Comparison of ENCODE assay signal across 8 cellular contexts in the genomic region with DNA sequence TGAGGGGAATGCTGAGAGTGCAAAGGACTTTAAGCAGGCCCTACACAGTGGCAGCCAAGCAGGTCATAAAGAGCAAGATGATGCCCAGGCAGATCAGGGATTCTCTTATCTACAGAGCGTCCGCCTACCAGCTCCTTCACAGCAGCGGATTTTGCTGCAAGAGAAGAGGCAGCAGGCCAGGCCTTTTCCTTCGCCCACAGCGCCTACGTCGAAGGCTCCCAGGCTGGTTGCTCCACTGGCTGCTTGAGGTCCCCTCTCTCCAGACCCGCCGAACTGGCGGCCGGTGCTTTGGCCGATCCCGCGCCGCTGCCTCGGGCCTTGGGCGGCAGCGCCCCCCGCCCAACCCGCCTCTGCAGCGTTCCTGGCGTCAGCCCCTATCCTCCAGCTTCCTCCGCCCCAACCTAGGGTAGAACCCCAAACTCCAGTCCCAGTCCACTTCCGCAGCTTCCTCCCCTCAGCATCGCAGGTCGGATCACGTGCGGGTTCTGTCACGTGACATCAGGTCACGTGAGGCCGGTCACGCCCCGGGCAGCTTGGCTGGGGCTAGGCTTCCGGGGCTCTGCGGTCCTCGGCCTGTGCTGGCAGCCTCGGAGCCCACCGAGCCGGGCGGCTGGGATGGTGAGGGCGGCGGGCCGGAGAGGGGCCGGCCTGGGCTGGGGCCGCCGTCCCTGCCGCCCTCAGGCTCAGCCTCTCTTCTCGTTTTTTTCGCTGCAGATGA. TPM values are rescaled to one million over a fixed set of nuclear protein-coding genes. Genes with fewer than 3 reads are reported as not detected.
DNase-seq lines count a peak whose midpoint lies in the region; ATAC-seq and TF ChIP-seq lines count a peak whose summit lies in the region.
"Not testable (repeated sequence)": the region's sequence is repeated elsewhere in the genome, so short reads cannot be mapped to it uniquely, and the experiment has no call there.

A gene with protein sequence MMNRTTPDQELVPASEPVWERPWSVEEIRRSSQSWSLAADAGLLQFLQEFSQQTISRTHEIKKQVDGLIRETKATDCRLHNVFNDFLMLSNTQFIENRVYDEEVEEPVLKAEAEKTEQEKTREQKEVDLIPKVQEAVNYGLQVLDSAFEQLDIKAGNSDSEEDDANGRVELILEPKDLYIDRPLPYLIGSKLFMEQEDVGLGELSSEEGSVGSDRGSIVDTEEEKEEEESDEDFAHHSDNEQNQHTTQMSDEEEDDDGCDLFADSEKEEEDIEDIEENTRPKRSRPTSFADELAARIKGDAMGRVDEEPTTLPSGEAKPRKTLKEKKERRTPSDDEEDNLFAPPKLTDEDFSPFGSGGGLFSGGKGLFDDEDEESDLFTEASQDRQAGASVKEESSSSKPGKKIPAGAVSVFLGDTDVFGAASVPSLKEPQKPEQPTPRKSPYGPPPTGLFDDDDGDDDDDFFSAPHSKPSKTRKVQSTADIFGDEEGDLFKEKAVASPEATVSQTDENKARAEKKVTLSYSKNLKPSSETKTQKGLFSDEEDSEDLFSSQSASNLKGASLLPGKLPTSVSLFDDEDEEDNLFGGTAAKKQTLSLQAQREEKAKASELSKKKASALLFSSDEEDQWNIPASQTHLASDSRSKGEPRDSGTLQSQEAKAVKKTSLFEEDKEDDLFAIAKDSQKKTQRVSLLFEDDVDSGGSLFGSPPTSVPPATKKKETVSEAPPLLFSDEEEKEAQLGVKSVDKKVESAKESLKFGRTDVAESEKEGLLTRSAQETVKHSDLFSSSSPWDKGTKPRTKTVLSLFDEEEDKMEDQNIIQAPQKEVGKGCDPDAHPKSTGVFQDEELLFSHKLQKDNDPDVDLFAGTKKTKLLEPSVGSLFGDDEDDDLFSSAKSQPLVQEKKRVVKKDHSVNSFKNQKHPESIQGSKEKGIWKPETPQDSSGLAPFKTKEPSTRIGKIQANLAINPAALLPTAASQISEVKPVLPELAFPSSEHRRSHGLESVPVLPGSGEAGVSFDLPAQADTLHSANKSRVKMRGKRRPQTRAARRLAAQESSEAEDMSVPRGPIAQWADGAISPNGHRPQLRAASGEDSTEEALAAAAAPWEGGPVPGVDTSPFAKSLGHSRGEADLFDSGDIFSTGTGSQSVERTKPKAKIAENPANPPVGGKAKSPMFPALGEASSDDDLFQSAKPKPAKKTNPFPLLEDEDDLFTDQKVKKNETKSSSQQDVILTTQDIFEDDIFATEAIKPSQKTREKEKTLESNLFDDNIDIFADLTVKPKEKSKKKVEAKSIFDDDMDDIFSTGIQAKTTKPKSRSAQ (N-terminal part only) (plus strand): TSS at position 564 of the 718 bp plus-strand sequence. CDS start 52 bp downstream, at position 616.

- CTCF ChIA-PET in A673 (lab: Charles Lee); WTC11 (lab: Charles Lee): not testable (repeated sequence)

- not testable (repeated sequence) for H3K36me3 Mint-ChIP-seq in WTC11

- peak within 1 kb of the TSS; percentile 71 for H3K4me3 Mint-ChIP-seq in WTC11

- H3K27me3 ChIP-seq in A673 (replicated peaks; ENCODE audit: insufficient read depth, low read depth, low read length, poor library complexity); breast epithelium; iPS-15b (ENCODE audit: control insufficient read depth, insufficient read depth, low read length): not testable (repeated sequence)

- POLR2A ChIA-PET in A673 (lab: Charles Lee; ENCODE audit: low non-redundant PET); WTC11 (lab: Charles Lee): not testable (repeated sequence)

- BruUV-seq in A673 (replicated peaks; lab: Mats Ljungman, UMichigan): TSS peak; percentile 86

- not testable (repeated sequence) for TF ChIP-seq CTCF in A673 (conservative IDR thresholded peaks at IDR 0.05; ENCODE audit: low read depth, low read length); WTC11 (IDR thresholded peaks at IDR 0.05); breast epithelium (IDR thresholded peaks at IDR 0.05)

- peak; percentile 86 for DNase-seq in A673 (ENCODE audit: low spot score)
- peak; percentile 45 for DNase-seq in NCI-H2227 treated with DMSO at 0.1 percent for 48 hours (lab: John Stamatoyannopoulos, UW)
- peak; percentile 94 for DNase-seq in WTC11 (ENCODE audit: low spot score)
- peak; percentile 92 to 97 for DNase-seq in breast epithelium (ENCODE audit: low spot score in 2 of 2)
- peak; percentile 4 for DNase-seq in skeletal muscle cell (ENCODE audit: low read depth)

- H3K9me3 ChIP-seq in A673 (ENCODE audit: low read depth, low read length, poor library complexity, severe bottlenecking); breast epithelium; iPS-15b (ENCODE audit: control insufficient read depth, insufficient read depth, low read length): not testable (repeated sequence)

- not testable (repeated sequence) for H3K27me3 Mint-ChIP-seq in WTC11 (ENCODE audit: low read depth)

- H3K9me3 Mint-ChIP-seq in WTC11: not testable (repeated sequence)

- ATAC-seq in GM18873 (IDR thresholded peaks at IDR 0.05; ENCODE audit: low FRiP score, unreplicated experiment) (peak; percentile 90), HG03103 (IDR thresholded peaks at IDR 0.05; ENCODE audit: low read depth, unreplicated experiment) (peak; percentile 91), WTC11 (peak; percentile 89)

- not testable (repeated sequence) for H3K4me1 Mint-ChIP-seq in WTC11

- H3K4me3 ChIP-seq in A673 (ENCODE audit: low read depth, low read length, poor library complexity, severe bottlenecking) (peak within 1 kb of the TSS; percentile 66), breast epithelium (peak within 1 kb of the TSS; percentile 64 to 86 (median 75)), iPS-15b (ENCODE audit: low read depth, low read length) (peak within 1 kb of the TSS; percentile 62), skeletal muscle cell (ENCODE audit: low read depth, low read length) (peak within 1 kb of the TSS; percentile 69)

- peak within 1 kb of the TSS; percentile 37 for H3K27ac ChIP-seq in A673 (ENCODE audit: low read depth, low read length, poor library complexity, severe bottlenecking)
- peak within 1 kb of the TSS; percentile 82 to 86 for H3K27ac ChIP-seq in breast epithelium

- not testable (repeated sequence) for H3K36me3 ChIP-seq in A673 (ENCODE audit: insufficient read depth, low read length, poor library complexity, severe bottlenecking); breast epithelium; iPS-15b (ENCODE audit: control insufficient read depth, insufficient read depth, low read length)

- not testable (repeated sequence) for H3K4me1 ChIP-seq in A673 (ENCODE audit: insufficient read depth, low read length, poor library complexity, severe bottlenecking); breast epithelium; iPS-15b (ENCODE audit: control insufficient read depth, insufficient read depth, low read length)

- not testable (repeated sequence) for H3K27ac Mint-ChIP-seq in WTC11

- not testable (repeated sequence) for TF ChIP-seq POLR2A in breast epithelium (IDR thresholded peaks at IDR 0.05)

- H3K9ac ChIP-seq in iPS-15b (ENCODE audit: low read depth, low read length): peak within 1 kb of the TSS; percentile 60

- intact Hi-C loops in A673 (cut with micrococcal nuclease; ENCODE audit: unreplicated experiment); breast epithelium (cut with DNase I; ENCODE audit: low total_unique reads): not testable (repeated sequence)

TF ChIP-seq in WTC11, 78 proteins besides CTCF, POLR2A, EP300 and RAD21 (continues in another document):
- TF ChIP-seq, protein P1, sequence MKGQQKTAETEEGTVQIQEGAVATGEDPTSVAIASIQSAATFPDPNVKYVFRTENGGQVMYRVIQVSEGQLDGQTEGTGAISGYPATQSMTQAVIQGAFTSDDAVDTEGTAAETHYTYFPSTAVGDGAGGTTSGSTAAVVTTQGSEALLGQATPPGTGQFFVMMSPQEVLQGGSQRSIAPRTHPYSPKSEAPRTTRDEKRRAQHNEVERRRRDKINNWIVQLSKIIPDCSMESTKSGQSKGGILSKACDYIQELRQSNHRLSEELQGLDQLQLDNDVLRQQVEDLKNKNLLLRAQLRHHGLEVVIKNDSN (CRISPR knock-in tag; IDR thresholded peaks at IDR 0.05): peak; percentile 97
- TF ChIP-seq ETV6 (CRISPR knock-in tag; IDR thresholded peaks at IDR 0.05): 0 out of 2 replicates have a peak, but pooled peaks have one; percentile 29
- TF ChIP-seq, protein P2, sequence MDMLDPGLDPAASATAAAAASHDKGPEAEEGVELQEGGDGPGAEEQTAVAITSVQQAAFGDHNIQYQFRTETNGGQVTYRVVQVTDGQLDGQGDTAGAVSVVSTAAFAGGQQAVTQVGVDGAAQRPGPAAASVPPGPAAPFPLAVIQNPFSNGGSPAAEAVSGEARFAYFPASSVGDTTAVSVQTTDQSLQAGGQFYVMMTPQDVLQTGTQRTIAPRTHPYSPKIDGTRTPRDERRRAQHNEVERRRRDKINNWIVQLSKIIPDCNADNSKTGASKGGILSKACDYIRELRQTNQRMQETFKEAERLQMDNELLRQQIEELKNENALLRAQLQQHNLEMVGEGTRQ (CRISPR knock-in tag; IDR thresholded peaks at IDR 0.05): peak; percentile 97

RNA-seq across cellular contexts. Expression of the gene that starts here (rescaled TPM):
- 27.7 and 31.7 TPM in 2 replicates for total RNA-seq in A673 (2021)
- 24.8 to 28.5 TPM (median 25.0 TPM) in 3 replicates for total RNA-seq in WTC11 (2021)
- total RNA-seq in breast epithelium: 10 to 100 TPM; 41.0 to 51.8 (median 49.4) TPM

Comparison
In these comparisons a context has a peak if more than half of its experiments do, and no peak if none do; other contexts are left out.
1. Peak in every context shown above with its lines: DNase-seq, ATAC-seq, H3K4me3 ChIP-seq and H3K27ac ChIP-seq.
2. DNase-seq: peak in every context shown above with its lines; median percentile 94 in breast epithelium; 94 in WTC11; 86 in A673; 45 in NCI-H2227 treated with DMSO at 0.1 percent for 48 hours; 4 in skeletal muscle cell.